Comparison of ENCODE assay signal across 3 cellular contexts in genomic region chr6:24660100-24660499, GRCh38.
TF ChIP-seq lines count a peak whose summit lies in the region.

No MANE protein-coding gene starts in this region.

TF ChIP-seq in A549, 52 proteins besides CTCF, POLR2A, EP300 and RAD21:
- TF ChIP-seq MAFK (IDR thresholded peaks at IDR 0.05; ENCODE audit: partially characterized antibody): no peak
- TF ChIP-seq FOXS1 (CRISPR knock-in tag; IDR thresholded peaks at IDR 0.05): no peak
- no peak for TF ChIP-seq BHLHE40 (IDR thresholded peaks at IDR 0.05; ENCODE audit: low read depth, low read length)
- TF ChIP-seq CHD2 (IDR thresholded peaks at IDR 0.05; ENCODE audit: low read length, partially characterized antibody): no peak
- no peak for TF ChIP-seq JUNB (IDR thresholded peaks at IDR 0.05)
- TF ChIP-seq ZSCAN20 (CRISPR knock-in tag; IDR thresholded peaks at IDR 0.05): no peak
- TF ChIP-seq, protein P1, sequence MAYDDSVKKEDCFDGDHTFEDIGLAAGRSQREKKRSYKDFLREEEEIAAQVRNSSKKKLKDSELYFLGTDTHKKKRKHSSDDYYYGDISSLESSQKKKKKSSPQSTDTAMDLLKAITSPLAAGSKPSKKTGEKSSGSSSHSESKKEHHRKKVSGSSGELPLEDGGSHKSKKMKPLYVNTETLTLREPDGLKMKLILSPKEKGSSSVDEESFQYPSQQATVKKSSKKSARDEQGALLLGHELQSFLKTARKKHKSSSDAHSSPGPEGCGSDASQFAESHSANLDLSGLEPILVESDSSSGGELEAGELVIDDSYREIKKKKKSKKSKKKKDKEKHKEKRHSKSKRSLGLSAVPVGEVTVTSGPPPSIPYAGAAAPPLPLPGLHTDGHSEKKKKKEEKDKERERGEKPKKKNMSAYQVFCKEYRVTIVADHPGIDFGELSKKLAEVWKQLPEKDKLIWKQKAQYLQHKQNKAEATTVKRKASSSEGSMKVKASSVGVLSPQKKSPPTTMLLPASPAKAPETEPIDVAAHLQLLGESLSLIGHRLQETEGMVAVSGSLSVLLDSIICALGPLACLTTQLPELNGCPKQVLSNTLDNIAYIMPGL (CRISPR knock-in tag; IDR thresholded peaks at IDR 0.05; ENCODE audit: borderline replicate concordance): no peak
- TF ChIP-seq ATOH8 (CRISPR knock-in tag; IDR thresholded peaks at IDR 0.05; ENCODE audit: low read depth): no peak
- no peak; the same call in 1 of the 2 replicates for TF ChIP-seq HOXB13 (CRISPR knock-in tag; IDR thresholded peaks at IDR 0.05; ENCODE audit: low read depth)
- TF ChIP-seq BCL3 (IDR thresholded peaks at IDR 0.05): no peak
- TF ChIP-seq POLR2AphosphoS2 (conservative IDR thresholded peaks at IDR 0.05; ENCODE audit: low read length): no peak
- TF ChIP-seq EHF (CRISPR knock-in tag; IDR thresholded peaks at IDR 0.05): no peak

TF ChIP-seq in GM12891, 5 proteins besides CTCF, POLR2A, EP300 and RAD21:
- no peak for TF ChIP-seq POLR2AphosphoS5 (IDR thresholded peaks at IDR 0.05; ENCODE audit: low read depth, low read length)
- no peak for TF ChIP-seq TAF1 (IDR thresholded peaks at IDR 0.05; ENCODE audit: low read depth, low read length)
- no peak for TF ChIP-seq SPI1 (IDR thresholded peaks at IDR 0.05; ENCODE audit: low read depth, low read length)
- no peak for TF ChIP-seq POU2F2 (IDR thresholded peaks at IDR 0.05; ENCODE audit: low read depth, low read length)
- no peak for TF ChIP-seq PAX5 (IDR thresholded peaks at IDR 0.05; ENCODE audit: insufficient read depth, low read length, severe bottlenecking)

TF ChIP-seq in WTC11, 78 proteins besides CTCF, POLR2A, EP300 and RAD21:
- TF ChIP-seq GABPB1 (CRISPR knock-in tag; IDR thresholded peaks at IDR 0.05) (no peak), ZNF671 (CRISPR knock-in tag; IDR thresholded peaks at IDR 0.05) (no peak), NFYB (CRISPR knock-in tag; conservative IDR thresholded peaks at IDR 0.05; ENCODE audit: low read depth) (no peak)
- TF ChIP-seq, protein P2, sequence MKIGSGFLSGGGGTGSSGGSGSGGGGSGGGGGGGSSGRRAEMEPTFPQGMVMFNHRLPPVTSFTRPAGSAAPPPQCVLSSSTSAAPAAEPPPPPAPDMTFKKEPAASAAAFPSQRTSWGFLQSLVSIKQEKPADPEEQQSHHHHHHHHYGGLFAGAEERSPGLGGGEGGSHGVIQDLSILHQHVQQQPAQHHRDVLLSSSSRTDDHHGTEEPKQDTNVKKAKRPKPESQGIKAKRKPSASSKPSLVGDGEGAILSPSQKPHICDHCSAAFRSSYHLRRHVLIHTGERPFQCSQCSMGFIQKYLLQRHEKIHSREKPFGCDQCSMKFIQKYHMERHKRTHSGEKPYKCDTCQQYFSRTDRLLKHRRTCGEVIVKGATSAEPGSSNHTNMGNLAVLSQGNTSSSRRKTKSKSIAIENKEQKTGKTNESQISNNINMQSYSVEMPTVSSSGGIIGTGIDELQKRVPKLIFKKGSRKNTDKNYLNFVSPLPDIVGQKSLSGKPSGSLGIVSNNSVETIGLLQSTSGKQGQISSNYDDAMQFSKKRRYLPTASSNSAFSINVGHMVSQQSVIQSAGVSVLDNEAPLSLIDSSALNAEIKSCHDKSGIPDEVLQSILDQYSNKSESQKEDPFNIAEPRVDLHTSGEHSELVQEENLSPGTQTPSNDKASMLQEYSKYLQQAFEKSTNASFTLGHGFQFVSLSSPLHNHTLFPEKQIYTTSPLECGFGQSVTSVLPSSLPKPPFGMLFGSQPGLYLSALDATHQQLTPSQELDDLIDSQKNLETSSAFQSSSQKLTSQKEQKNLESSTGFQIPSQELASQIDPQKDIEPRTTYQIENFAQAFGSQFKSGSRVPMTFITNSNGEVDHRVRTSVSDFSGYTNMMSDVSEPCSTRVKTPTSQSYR (CRISPR knock-in tag; IDR thresholded peaks at IDR 0.05): no peak
